In the genomic region with DNA sequence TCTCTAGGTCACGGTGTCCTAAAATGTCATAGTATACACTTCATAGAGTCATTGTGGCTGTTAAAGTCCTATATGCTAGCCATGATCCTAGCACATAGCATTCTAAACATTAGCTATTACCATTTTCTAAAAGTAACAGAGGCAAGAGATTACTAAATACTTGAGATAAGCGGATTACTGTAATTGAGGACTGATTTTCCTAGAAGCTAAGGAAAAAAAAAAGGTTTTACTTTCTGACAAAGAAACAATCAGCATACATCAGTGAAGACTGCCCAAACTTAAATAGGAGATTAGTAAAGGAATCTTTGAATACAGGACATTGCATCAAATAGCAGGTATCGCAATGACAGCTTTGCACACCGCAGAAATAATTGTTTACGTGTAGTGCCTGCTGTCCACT, we compare ENCODE assay signal across 17 cellular contexts.
A peak's percentile ranks its signal among the peaks of the same experiment; 100 is the strongest.
DNase-seq lines count a peak whose midpoint lies in the region; ATAC-seq and TF ChIP-seq lines count a peak whose summit lies in the region.
"Had no signal": no experiment of that assay in that cellular context is flagged by ENCODE, and none has a peak within 500 bp of the region (broad histone marks: within the 10 kb centered on the region; RNA-seq: fewer than 3 reads in every experiment).

No MANE protein-coding gene starts in this region.

- H3K36me3 ChIP-seq in right atrium auricular region (no peaks in the 10 kb centered on the region), gastrocnemius medialis (no peaks in the 10 kb centered on the region)
- H3K36me3 ChIP-seq: BLaER1 treated with 17β-estradiol and CSF1 and Interleukin-3, amounts not matched to agents 10 nM and 100 nM had no signal

- no peak for TF ChIP-seq POLR2A in gastrocnemius medialis (IDR thresholded peaks at IDR 0.05)

- H3K27me3 ChIP-seq in right atrium auricular region = no peaks in the 10 kb centered on the region
- H3K27me3 ChIP-seq in gastrocnemius medialis = no peaks in the 10 kb centered on the region
- H3K27me3 ChIP-seq: BLaER1 treated with 17β-estradiol and CSF1 and Interleukin-3, amounts not matched to agents 10 nM and 100 nM had no signal

- no peak for DNase-seq in right atrium auricular region (ENCODE audit: low spot score)
- no peak for DNase-seq in cardiac septum (ENCODE audit: low spot score)
- DNase-seq in NCI-H82 (lab: John Stamatoyannopoulos, UW) = peak; percentile 81
- no peak for DNase-seq in gastrocnemius medialis
- DNase-seq in progenitor cell of endocrine pancreas (ENCODE audit: low spot score, unreplicated experiment) = no peak
- no peak for DNase-seq in kidney glomerular epithelial cell (lab: John Stamatoyannopoulos, UW)
- DNase-seq in islet precursor cell = no peak
- DNase-seq: 8988T; CD4-positive, CD25-positive, alpha-beta regulatory T cell; CD8-positive, alpha-beta memory T cell; COR-L47; HFFc6; IMR-90 had no signal

- in situ Hi-C loops in gastrocnemius medialis (cut with MboI; ENCODE audit: low sequenced_read_pairs in 4 of 4) = loop anchor here in 1 of 4 donors (25.0 kb wide), 1 partner anchor 93 kb away; the partner anchor contains the start of gene HNRNPU

- no peak overlapping the region for H3K27ac Mint-ChIP-seq in progenitor cell of endocrine pancreas
- H3K27ac Mint-ChIP-seq: B cell; CD4-positive, CD25-positive, alpha-beta regulatory T cell; CD8-positive, alpha-beta memory T cell; GM23338; HFFc6 had no signal

- intact Hi-C loops in cardiac septum (cut with DNase I) (loop anchor here (5.0 kb wide), 1 partner anchor 38 kb away; no protein-coding TSS in a partner anchor), gastrocnemius medialis (cut with DNase I; ENCODE audit: low total_unique reads) (no loop called here)

- H3K27ac ChIP-seq in right atrium auricular region (peak overlapping the region; percentile 67 to 77), gastrocnemius medialis (peak overlapping the region; percentile 83 to 92 (median 90))
- H3K27ac ChIP-seq: BLaER1 treated with 17β-estradiol and CSF1 and Interleukin-3, amounts not matched to agents 10 nM and 100 nM had no signal

- TF ChIP-seq CTCF in right atrium auricular region (IDR thresholded peaks at IDR 0.05) (no peak), gastrocnemius medialis (IDR thresholded peaks at IDR 0.05 in 4 of 5, conservative IDR thresholded peaks at IDR 0.05 in 1 of 5) (no peak), progenitor cell of endocrine pancreas (IDR thresholded peaks at IDR 0.05; ENCODE audit: unreplicated experiment) (no peak)

- no peaks in the 10 kb centered on the region for H3K9me3 Mint-ChIP-seq in progenitor cell of endocrine pancreas (ENCODE audit: low read depth)
- H3K9me3 Mint-ChIP-seq: CD4-positive, CD25-positive, alpha-beta regulatory T cell; CD8-positive, alpha-beta memory T cell; GM23338; HFFc6 had no signal

- H3K4me1 Mint-ChIP-seq in progenitor cell of endocrine pancreas (ENCODE audit: low read depth) = peaks cover 2% of the 10 kb centered on the region
- H3K4me1 Mint-ChIP-seq: CD8-positive, alpha-beta memory T cell had no signal

- H3K27me3 Mint-ChIP-seq in progenitor cell of endocrine pancreas = no peaks in the 10 kb centered on the region
- H3K27me3 Mint-ChIP-seq: B cell had no signal

- ATAC-seq in gastrocnemius medialis = no peak
- ATAC-seq: GM23338, HCT116 had no signal

- H3K4me3 ChIP-seq in right atrium auricular region (no peak overlapping the region), gastrocnemius medialis (no peak overlapping the region)
- H3K4me3 ChIP-seq: BLaER1 treated with 17β-estradiol and CSF1 and Interleukin-3, amounts not matched to agents 10 nM and 100 nM; GM23338 had no signal

- H3K4me3 Mint-ChIP-seq in progenitor cell of endocrine pancreas (ENCODE audit: low read depth) = no peak overlapping the region
- H3K4me3 Mint-ChIP-seq: B cell; CD4-positive, CD25-positive, alpha-beta regulatory T cell; CD8-positive, alpha-beta memory T cell; GM23338; HFFc6 had no signal

- H3K36me3 Mint-ChIP-seq in progenitor cell of endocrine pancreas (ENCODE audit: insufficient read depth) = no peaks in the 10 kb centered on the region
- H3K36me3 Mint-ChIP-seq: CD4-positive, CD25-positive, alpha-beta regulatory T cell had no signal

- peaks cover 0 to 15% of the 10 kb centered on the region in 2 donors for H3K4me1 ChIP-seq in right atrium auricular region
- peaks cover 32 to 33% of the 10 kb centered on the region in 2 donors for H3K4me1 ChIP-seq in gastrocnemius medialis

- no peaks in the 10 kb centered on the region for H3K9me3 ChIP-seq in right atrium auricular region
- no peaks in the 10 kb centered on the region for H3K9me3 ChIP-seq in gastrocnemius medialis
